Comparison of ENCODE assay signal across 18 cellular contexts in the genomic region with DNA sequence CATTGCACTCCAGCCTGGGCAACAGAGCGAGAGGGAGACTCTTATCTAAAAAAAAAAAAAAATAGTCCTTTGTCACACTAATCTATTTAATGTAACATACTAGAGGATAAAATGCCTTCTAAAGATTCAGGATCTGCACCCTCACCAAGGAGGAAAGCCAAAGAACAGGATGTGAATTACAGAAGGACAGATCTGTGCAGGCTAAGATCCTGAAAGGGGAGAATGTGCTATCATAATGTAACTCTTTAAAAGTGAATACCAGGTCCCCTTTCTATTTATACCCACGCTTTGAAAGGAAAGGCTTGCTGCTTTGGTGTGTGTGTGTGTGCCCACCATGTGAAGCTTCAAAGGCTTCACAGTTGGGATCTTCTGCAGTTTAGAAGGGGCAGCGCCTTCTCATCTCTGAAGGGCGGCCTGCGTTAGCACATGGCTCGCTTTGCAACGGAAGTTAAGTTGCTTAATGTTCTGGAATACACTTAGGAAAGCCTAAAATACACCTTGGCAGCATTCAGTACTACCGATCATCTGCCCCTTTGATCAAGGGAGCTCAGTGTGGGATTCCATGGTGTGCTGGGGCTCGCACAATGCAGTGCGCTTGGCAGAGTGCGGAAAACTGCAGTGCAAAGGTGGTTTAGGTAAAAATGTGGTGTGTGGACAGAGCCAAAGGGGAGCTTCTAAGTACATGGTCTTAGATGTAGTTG. TPM values are rescaled to one million over a fixed set of nuclear protein-coding genes. Genes with fewer than 3 reads are reported as not detected.
DNase-seq lines count a peak whose midpoint lies in the region; ATAC-seq, FAIRE-seq and TF ChIP-seq lines count a peak whose summit lies in the region.
"Had no signal": no experiment of that assay in that cellular context is flagged by ENCODE, and none has a peak within 500 bp of the region (broad histone marks: within the 10 kb centered on the region; RNA-seq: fewer than 3 reads in every experiment).

No MANE protein-coding gene starts in this region.

- H3K9me3 Mint-ChIP-seq in neural crest cell (no peaks in the 10 kb centered on the region), HFFc6 (no peaks in the 10 kb centered on the region; the same call in 1 of the 2 replicates)
- no peaks in the 10 kb centered on the region for H3K9me3 Mint-ChIP-seq in activated naive CD4-positive, alpha-beta T cell treated with anti-CD3 and anti-CD28 coated beads, Interleukin-2, amount 50 U/mL, for 72 hours

- no peak for TF ChIP-seq POLR2A in HepG2 (IDR thresholded peaks at IDR 0.05; ENCODE audit: insufficient read depth in 1 of 2, low read depth in 2 of 2, low read length in 2 of 2)

- H3K27me3 Mint-ChIP-seq in neural crest cell (ENCODE audit: low read depth) (no peaks in the 10 kb centered on the region), HFFc6 (ENCODE audit: insufficient read depth) (peaks cover 12% of the 10 kb centered on the region)

- H3K4me1 Mint-ChIP-seq in neural crest cell, result peaks cover 60% of the 10 kb centered on the region
- no peaks in the 10 kb centered on the region for H3K4me1 Mint-ChIP-seq in HFFc6 (ENCODE audit: low read depth)

- H3K27ac ChIP-seq in liver (ENCODE audit: low read depth in 1 of 2, low read length in 2 of 2), result no peak overlapping the region
- H3K27ac ChIP-seq in HepG2 (ENCODE audit: extremely low read length, insufficient read depth, low read length), result no peak overlapping the region
- peak overlapping the region; percentile 69 for H3K27ac ChIP-seq in left ventricle myocardium inferior (replicated peaks)
- H3K27ac ChIP-seq: BLaER1 treated with 17β-estradiol and CSF1 and Interleukin-3, amounts not matched to agents 10 nM and 100 nM; HL-60 had no signal

- DNase-seq in HepG2 (ENCODE audit: low spot score) (no peak), left ventricle myocardium inferior (no peak), neural crest cell (ENCODE audit: low read depth, low spot score) (no peak), NCI-H2081 (lab: John Stamatoyannopoulos, UW) (no peak), HFFc6 (no peak)
- no peak for DNase-seq in activated naive CD4-positive, alpha-beta T cell treated with anti-CD3 and anti-CD28 coated beads, Interleukin-2, amount 50 U/mL, for 72 hours (ENCODE audit: low spot score in 2 of 2)
- DNase-seq: 8988T, EL, MG63, NCI-H1092 treated with DMSO at 0.1 percent for 48 hours, NCI-H1694, NCI-H82, SHP77 treated with DMSO at 0.1 percent for 48 hours had no signal

- in situ Hi-C loops in HepG2 (cut with HindIII; ENCODE audit: extremely low pct_ligation_motif_present, low pct_unique_long_range_greater_than_20kb), result no loop called here

- CTCF ChIA-PET in HepG2 (lab: Yijun Ruan, JAX; ENCODE audit: low intra/inter-chr PET ratio, low total read pairs), result no interaction called here

- no peaks in the 10 kb centered on the region for H3K36me3 Mint-ChIP-seq in neural crest cell (ENCODE audit: low read depth)
- H3K36me3 Mint-ChIP-seq in activated naive CD4-positive, alpha-beta T cell treated with anti-CD3 and anti-CD28 coated beads, Interleukin-2, amount 50 U/mL, for 72 hours, result peaks cover 0 to 2% of the 10 kb centered on the region in 2 donors
- no peaks in the 10 kb centered on the region for H3K36me3 Mint-ChIP-seq in HFFc6 (ENCODE audit: low read depth)

- intact Hi-C loops in HepG2 (cut with micrococcal nuclease; ENCODE audit: unreplicated experiment) (no loop called here), left ventricle myocardium inferior (cut with micrococcal nuclease) (no loop called here)

- H3K4me2 ChIP-seq in HepG2 (ENCODE audit: low read depth, low read length), result no peak overlapping the region

- H3K36me3 ChIP-seq in liver (ENCODE audit: control insufficient read depth in 4 of 4, insufficient read depth in 3 of 4, low read depth in 1 of 4, low read length in 3 of 4) (no peaks in the 10 kb centered on the region), HepG2 (replicated peaks in 1 of 2; ENCODE audit: control insufficient read depth in 1 of 2, insufficient read depth in 2 of 2, low read length in 2 of 2) (no peaks in the 10 kb centered on the region), left ventricle myocardium inferior (no peaks in the 10 kb centered on the region)
- H3K36me3 ChIP-seq: BLaER1 treated with 17β-estradiol and CSF1 and Interleukin-3, amounts not matched to agents 10 nM and 100 nM; MG63 had no signal

- TF ChIP-seq CTCF in liver (IDR thresholded peaks at IDR 0.05; ENCODE audit: low read depth, low read length, missing input control) (no peak), HepG2 (CRISPR knock-in tag; IDR thresholded peaks at IDR 0.05) (no peak), left ventricle myocardium inferior (IDR thresholded peaks at IDR 0.05; ENCODE audit: borderline replicate concordance) (no peak), neural crest cell (conservative IDR thresholded peaks at IDR 0.05) (no peak), HFFc6 (IDR thresholded peaks at IDR 0.05) (no peak)

- WGBS in liver, result 75% methylated on average over 11 of the region's 11 CpGs
- WGBS in HepG2 (ENCODE audit: low lambda C conversion rate), result 40% methylated on average over 11 of the region's 11 CpGs

- POLR2A ChIA-PET in HepG2 (lab: Yijun Ruan, JAX), result no interaction called here

- H3K9ac ChIP-seq in liver (ENCODE audit: low read depth in 1 of 2, low read length in 2 of 2) (no peak overlapping the region), HepG2 (ENCODE audit: insufficient read depth, low read depth, low read length) (no peak overlapping the region)
- H3K9ac ChIP-seq: BLaER1 treated with 17β-estradiol and CSF1 and Interleukin-3, amounts not matched to agents 10 nM and 100 nM had no signal

- H3K4me1 ChIP-seq in liver (ENCODE audit: control insufficient read depth in 4 of 4, insufficient read depth in 4 of 4, low read length in 3 of 4) (peaks cover 3 to 27% (median 6%) of the 10 kb centered on the region in 4 donors), HepG2 (ENCODE audit: insufficient read depth, low read length) (no peaks in the 10 kb centered on the region), left ventricle myocardium inferior (peaks cover 58% of the 10 kb centered on the region)

- no peaks in the 10 kb centered on the region for H3K9me3 ChIP-seq in liver (ENCODE audit: control insufficient read depth in 4 of 4, low read length in 3 of 4)
- no peaks in the 10 kb centered on the region for H3K9me3 ChIP-seq in HepG2 (ENCODE audit: low read length)
- H3K9me3 ChIP-seq in left ventricle myocardium inferior (replicated peaks), result no peaks in the 10 kb centered on the region
- H3K9me3 ChIP-seq: BLaER1 treated with 17β-estradiol and CSF1 and Interleukin-3, amounts not matched to agents 10 nM and 100 nM; MG63 had no signal

- TF ChIP-seq EP300 in HepG2 (IDR thresholded peaks at IDR 0.05; ENCODE audit: low read depth in 2 of 2, low read length in 2 of 2), result no peak
- TF ChIP-seq EP300 in HepG2 (CRISPR knock-in tag; IDR thresholded peaks at IDR 0.05; ENCODE audit: borderline replicate concordance), result no peak

- H3K79me2 ChIP-seq in HepG2 (ENCODE audit: insufficient read depth, low read length), result no peaks in the 10 kb centered on the region

- no TSS peak for BruUV-seq in HepG2 (replicated peaks; lab: Mats Ljungman, UMichigan)

- H2AFZ ChIP-seq in HepG2 (ENCODE audit: low read length), result no peak overlapping the region

- H3K4me3 ChIP-seq in liver (ENCODE audit: low read depth in 1 of 3, low read length in 3 of 3) (no peak overlapping the region), HepG2 (replicated peaks in 1 of 3; ENCODE audit: insufficient read depth in 1 of 3, low read depth in 2 of 3, low read length in 3 of 3) (no peak overlapping the region), left ventricle myocardium inferior (no peak overlapping the region)
- H3K4me3 ChIP-seq: BLaER1 treated with 17β-estradiol and CSF1 and Interleukin-3, amounts not matched to agents 10 nM and 100 nM; MG63 had no signal

- peak overlapping the region; percentile 54 for H3K4me3 Mint-ChIP-seq in neural crest cell
- H3K4me3 Mint-ChIP-seq in HFFc6, result no peak overlapping the region

- no peak for ATAC-seq in HepG2
- no peak for ATAC-seq in activated naive CD4-positive, alpha-beta T cell treated with anti-CD3 and anti-CD28 coated beads, Interleukin-2, amount 50 U/mL, for 72 hours
- ATAC-seq in GM19324 (IDR thresholded peaks at IDR 0.05; ENCODE audit: low FRiP score, unreplicated experiment), result no peak
- ATAC-seq: Panc1 had no signal

- H3K27me3 ChIP-seq in liver (ENCODE audit: control insufficient read depth in 4 of 4, insufficient read depth in 4 of 4, low read length in 3 of 4) (no peaks in the 10 kb centered on the region), HepG2 (ENCODE audit: control insufficient read depth in 1 of 2, insufficient read depth in 2 of 2, low read length in 2 of 2) (peaks cover 1 to 41% of the 10 kb centered on the region in 2 experiments; a peak in 3 of 5 replicates), left ventricle myocardium inferior (ENCODE audit: low read depth) (peaks cover 17% of the 10 kb centered on the region)

- FAIRE-seq in HepG2 (lab: Jason Lieb, UNC), result no peak

- H4K20me1 ChIP-seq in HepG2 (ENCODE audit: insufficient read depth, low read length), result no peaks in the 10 kb centered on the region

- H3K27ac Mint-ChIP-seq in neural crest cell (ENCODE audit: unreplicated experiment) (no peak overlapping the region), HFFc6 (no peak overlapping the region)
- H3K27ac Mint-ChIP-seq in activated naive CD4-positive, alpha-beta T cell treated with anti-CD3 and anti-CD28 coated beads, Interleukin-2, amount 50 U/mL, for 72 hours, result no peak overlapping the region

- TF ChIP-seq RAD21 in liver (IDR thresholded peaks at IDR 0.05) (no peak), HepG2 (CRISPR knock-in tag; IDR thresholded peaks at IDR 0.05) (no peak)

RNA-seq across cellular contexts. Expression of a gene that starts 6.8 kb away (rescaled TPM):
- total RNA-seq in liver (1 to 10 TPM; 2.1 to 9.7 TPM), HepG2 (2016; rRNA removed; fragmentation: Illumina TruSeq; extraction: Trizol) (not detected in 2 replicates), left ventricle myocardium inferior (3.1 TPM), neural crest cell (32.8 and 34.6 TPM in 2 replicates)
- polyA plus RNA-seq in liver (1 to 10 TPM; 1.8 to 2.0 TPM), HepG2 (2011; rRNA removed) (0.01 TPM in 1 of 2 replicates, not detected in the other)
- not detected in 2 replicates for total RNA-seq in HepG2 (2016; cell fraction: cytosol; rRNA removed; fragmentation: Illumina TruSeq; extraction: Trizol; ENCODE audit: low read depth)
- not detected in 2 replicates for total RNA-seq in HepG2 (2016; cell fraction: insoluble cytoplasmic fraction; rRNA removed; fragmentation: Illumina TruSeq; extraction: Trizol)
- not detected in 2 replicates for total RNA-seq in HepG2 (2016; cell fraction: membrane; rRNA removed; fragmentation: Illumina TruSeq; extraction: Trizol)
- total RNA-seq in HepG2 (2016; cell fraction: nucleus; rRNA removed; fragmentation: Illumina TruSeq; extraction: Trizol), result not detected in 2 replicates
- not detected in 2 replicates for polyA plus RNA-seq in HepG2 (2011; cell fraction: cytosol; rRNA removed)
- 0.03 and 0.05 TPM in 2 replicates for polyA plus RNA-seq in HepG2 (2011; cell fraction: nucleus; rRNA removed)
- not detected in 2 replicates for polyA plus RNA-seq in HepG2 (2012)
- not detected in 2 replicates for polyA plus RNA-seq in HepG2 (2016; cell fraction: cytosol; fragmentation: Illumina TruSeq; extraction: Trizol; ENCODE audit: low read depth)
- polyA plus RNA-seq in HepG2 (2016; cell fraction: insoluble cytoplasmic fraction; fragmentation: Illumina TruSeq; extraction: Trizol; ENCODE audit: low read depth), result not detected in 2 replicates
- not detected in 2 replicates for polyA plus RNA-seq in HepG2 (2016; cell fraction: membrane; fragmentation: Illumina TruSeq; extraction: Trizol; ENCODE audit: low read depth)
- polyA plus RNA-seq in HepG2 (2016; cell fraction: nucleus; fragmentation: Illumina TruSeq; extraction: Trizol; ENCODE audit: insufficient read depth, low read depth), result not detected in 2 replicates
- 0.02 and 0.04 TPM in 2 replicates for polyA minus RNA-seq in HepG2 (2011; rRNA and poly(A)+ RNA removed; ENCODE audit: low replicate concordance)
- polyA minus RNA-seq in HepG2 (2011; cell fraction: cytosol; rRNA and poly(A)+ RNA removed), result not detected in 2 replicates
- polyA minus RNA-seq in HepG2 (2011; cell fraction: nucleus; rRNA and poly(A)+ RNA removed), result not detected in 2 replicates
- under 1 TPM in 1 of 2 donors, not detected in 1; 0.18 TPM for total RNA-seq in activated naive CD4-positive, alpha-beta T cell treated with anti-CD3 and anti-CD28 coated beads, Interleukin-2, amount 50 U/mL, for 72 hours
- total RNA-seq in HFFc6 (2021; fragmentation: NEBNext Ultra II Directional; extraction: Animal tissue kit (Norgen Biotek cat#: 25700)), result not detected
